11 cellular contexts compared by ENCODE assay signal in genomic region chr3:170757038-170757437, GRCh38.
"Had no signal": no experiment of that assay in that cellular context is flagged by ENCODE, and none has a peak within 500 bp of the region (broad histone marks: within the 10 kb centered on the region; RNA-seq: fewer than 3 reads in every experiment).

No MANE protein-coding gene starts in this region.

- H3K9me3 ChIP-seq: HAP-1 had no signal

- H3K27ac ChIP-seq: GM23248 had no signal

- H3K4me3 Mint-ChIP-seq: GM23338, H9, HFFc6 had no signal

- FAIRE-seq: H1, H54 had no signal

- H3K9ac ChIP-seq: GM23248 had no signal

- H3K9me3 Mint-ChIP-seq: GM23338, H9, HFFc6 had no signal

- H3K4me2 ChIP-seq: GM23338 had no signal

- DNase-seq: GM23248, GOT3, H7, H9, HCEC 1CT, HFFc6 had no signal

- H3K27ac Mint-ChIP-seq: GM23338, H9, HFFc6 had no signal

- ATAC-seq: GM23338, HCT116 had no signal

- H3K4me3 ChIP-seq: GM23248, GM23338, HAP-1 had no signal

- H3K36me3 ChIP-seq: HAP-1 had no signal

- H2AFZ ChIP-seq: GM23248, GM23338 had no signal

- H3K4me1 Mint-ChIP-seq: H9 had no signal
